9 cellular contexts compared by ENCODE assay signal in genomic region chr1:205441716-205442050, GRCh38. TPM values are rescaled to one million over a fixed set of nuclear protein-coding genes. Genes with fewer than 3 reads are reported as not detected.
A peak's percentile ranks its signal among the peaks of the same experiment; 100 is the strongest.
DNase-seq lines count a peak whose midpoint lies in the region; ATAC-seq, FAIRE-seq and TF ChIP-seq lines count a peak whose summit lies in the region.
"Had no signal": no experiment of that assay in that cellular context is flagged by ENCODE, and none has a peak within 500 bp of the region (broad histone marks: within the 10 kb centered on the region; RNA-seq: fewer than 3 reads in every experiment).

No MANE protein-coding gene starts in this region.

- ATAC-seq in HCT116 (peak; percentile 7), HG03457 (IDR thresholded peaks at IDR 0.05; ENCODE audit: unreplicated experiment) (no peak)

- H2AK5ac ChIP-seq in H1 (ENCODE audit: low read depth, low read length) (peak overlapping the region; percentile 93; the same call in 1 of the 2 replicates), neuronal stem cell (ENCODE audit: low read depth, low read length) (no peak overlapping the region)

- RAD21 ChIA-PET in HCT116 (lab: Charles Lee; ENCODE audit: low non-redundant PET in 1 of 2, low total read pairs in 2 of 2, uncharacterized antibody in 2 of 2, unreplicated experiment in 2 of 2) = interaction anchor here (0.8 to 2.8 kb wide), 4 partner anchors 8 to 44 kb away, joined by 3 to 17 read pairs (median 7); no protein-coding TSS in a partner anchor

- no TSS peak for BruUV-seq in HCT116 (replicated peaks; lab: Mats Ljungman, UMichigan)

- 0 out of 2 replicates have a peak, but pooled peaks cover 2% of the 10 kb centered on the region for H3K23me2 ChIP-seq in H1 (ENCODE audit: low read depth, low read length)

- H2BK20ac ChIP-seq in H1 (ENCODE audit: low read length) = 0 out of 2 replicates have a peak overlapping the region, but pooled peaks have one; percentile 93

- peak overlapping the region; percentile 80 for H3K27ac ChIP-seq in HCT116 (ENCODE audit: low read depth, low read length)
- H3K27ac ChIP-seq in Peyer's patch = peak overlapping the region; percentile 60 to 73 (median 68)
- no peak overlapping the region for H3K27ac ChIP-seq in H1 (ENCODE audit: low read depth, low read length)
- peak overlapping the region; percentile 73 for H3K27ac ChIP-seq in neuronal stem cell (replicated peaks; ENCODE audit: low read length)

- intact Hi-C loops in HCT116 (cut with micrococcal nuclease) = loop anchor here (5.0 kb wide), 1 partner anchor 46 kb away; no protein-coding TSS in a partner anchor

- H3K4ac ChIP-seq in H1 (replicated peaks; ENCODE audit: insufficient read length, low read depth, low read length) (no peak overlapping the region), neuronal stem cell (ENCODE audit: low read length) (no peak overlapping the region)

- no peak for TF ChIP-seq POLR2A in HCT116 (IDR thresholded peaks at IDR 0.05; ENCODE audit: borderline replicate concordance, extremely low read depth, insufficient read depth, insufficient read length)
- TF ChIP-seq POLR2A in Peyer's patch (IDR thresholded peaks at IDR 0.05) = no peak
- no peak for TF ChIP-seq POLR2A in H1 (IDR thresholded peaks at IDR 0.05; ENCODE audit: control extremely low read depth in 1 of 2, low read depth in 2 of 2, low read length in 2 of 2)

- no peak overlapping the region for H4K8ac ChIP-seq in H1 (ENCODE audit: extremely low read depth, insufficient read depth, low read length)
- H4K8ac ChIP-seq in neuronal stem cell (ENCODE audit: low read depth, low read length) = no peak overlapping the region

- peak overlapping the region; percentile 3 for H4K91ac ChIP-seq in H1 (replicated peaks; ENCODE audit: insufficient read length, low read length)
- H4K91ac ChIP-seq in neuronal stem cell (ENCODE audit: low read depth, low read length, poor library complexity) = no peak overlapping the region

- peaks cover 56 to 86% of the 10 kb centered on the region in 2 experiments for H3K4me1 ChIP-seq in HCT116 (ENCODE audit: control insufficient read depth in 1 of 2, insufficient read depth in 2 of 2, low read length in 2 of 2)
- peaks cover 0 to 41% (median 21%) of the 10 kb centered on the region in 4 donors for H3K4me1 ChIP-seq in Peyer's patch
- H3K4me1 ChIP-seq in H1 (replicated peaks in 1 of 4; ENCODE audit: control insufficient read depth in 3 of 4, insufficient read depth in 4 of 4, low read length in 3 of 4) = peaks cover 49 to 75% (median 63%) of the 10 kb centered on the region in 4 experiments
- peaks cover 42 to 69% of the 10 kb centered on the region in 2 donors for H3K4me1 ChIP-seq in neuronal stem cell (ENCODE audit: control insufficient read depth in 2 of 2, insufficient read depth in 1 of 2, low read depth in 1 of 2, low read length in 2 of 2)

- POLR2A ChIA-PET in HCT116 (lab: Charles Lee) (interaction anchor here (1.2 to 3.1 kb wide), 5 partner anchors 9 to 44 kb away, joined by 4 to 18 read pairs (median 8); no protein-coding TSS in a partner anchor), H1 (lab: Charles Lee; ENCODE audit: partially characterized antibody) (interaction anchor here (0.7 to 13.3 kb wide), 7 partner anchors 9 to 43 kb away, joined by 3 to 220 read pairs (median 4); partner anchors contain the start of gene BLACAT1)

- H3K4me3 ChIP-seq in HCT116 (replicated peaks in 1 of 2; ENCODE audit: low read depth in 1 of 2, low read length in 2 of 2) (peak overlapping the region; percentile 2 to 21; a peak in 3 of 4 replicates), Peyer's patch (no peak overlapping the region), H1 (ENCODE audit: extremely low read depth in 1 of 4, insufficient read depth in 2 of 4, low read depth in 3 of 4, low read length in 4 of 4) (no peak overlapping the region; a peak in 1 of 8 replicates), neuronal stem cell (ENCODE audit: low read length in 2 of 2) (no peak overlapping the region)
- H3K4me3 ChIP-seq: gastrocnemius medialis had no signal

- no peak for TF ChIP-seq EP300 in H1 (IDR thresholded peaks at IDR 0.05; ENCODE audit: borderline replicate concordance in 1 of 2, low read depth in 2 of 2, low read length in 2 of 2)

- peaks cover 2% of the 10 kb centered on the region; the same call in 1 of the 2 replicates for H3K79me1 ChIP-seq in H1 (ENCODE audit: low read depth, low read length)
- peaks cover 8% of the 10 kb centered on the region for H3K79me1 ChIP-seq in neuronal stem cell (ENCODE audit: low read depth, low read length)

- H3K23ac ChIP-seq in H1 (ENCODE audit: insufficient read length) (no peak overlapping the region), neuronal stem cell (ENCODE audit: low read depth, low read length, poor library complexity) (no peak overlapping the region)

- DNase-seq in HCT116 (ENCODE audit: low read depth, low spot score) = no peak
- DNase-seq in Peyer's patch = peak in 1 of 3 donors; percentile 47
- DNase-seq in H1 (ENCODE audit: low read depth in 1 of 2, low spot score in 2 of 2) = no peak
- DNase-seq in neuronal stem cell (ENCODE audit: low spot score) = no peak
- no peak for DNase-seq in NCI-H774 (lab: John Stamatoyannopoulos, UW)
- DNase-seq in DMS53 (lab: John Stamatoyannopoulos, UW) = no peak

- peak overlapping the region; percentile 72 for H3K4me2 ChIP-seq in HCT116 (ENCODE audit: low read length)
- H3K4me2 ChIP-seq in H1 (ENCODE audit: insufficient read depth in 1 of 2, low read depth in 2 of 2, low read length in 2 of 2) = peak overlapping the region; percentile 25 to 36; a peak in 2 of 4 replicates
- no peak overlapping the region for H3K4me2 ChIP-seq in neuronal stem cell (ENCODE audit: insufficient read depth, low read length, poor library complexity, severe bottlenecking)

- no peaks in the 10 kb centered on the region for H3K9me2 ChIP-seq in HCT116 (ENCODE audit: insufficient read depth)

- H4K5ac ChIP-seq in H1 (ENCODE audit: insufficient read length, low read depth, low read length) = no peak overlapping the region

- H3K27me3 ChIP-seq in HCT116 (ENCODE audit: insufficient read depth, low read length) (no peaks in the 10 kb centered on the region), Peyer's patch (no peaks in the 10 kb centered on the region), H1 (replicated peaks in 1 of 4; ENCODE audit: control insufficient read depth in 3 of 4, extremely low read depth in 1 of 4, insufficient read depth in 3 of 4, low read length in 3 of 4) (peaks cover 0 to 5% (median 2%) of the 10 kb centered on the region in 4 experiments; a peak in 1 of 7 replicates), neuronal stem cell (ENCODE audit: control insufficient read depth in 3 of 3, insufficient read depth in 3 of 3, low read depth in 1 of 3, low read length in 3 of 3) (peaks cover 0 to 70% (median 0%) of the 10 kb centered on the region in 3 experiments)
- H3K27me3 ChIP-seq: gastrocnemius medialis had no signal

- H3K18ac ChIP-seq in H1 (ENCODE audit: extremely low read depth, low read length) = peak overlapping the region; percentile 79
- H3K18ac ChIP-seq in neuronal stem cell (ENCODE audit: low read length) = peak overlapping the region; percentile 32

- no peak for TF ChIP-seq CTCF in HCT116 (IDR thresholded peaks at IDR 0.05 in 2 of 3, conservative IDR thresholded peaks at IDR 0.05 in 1 of 3; ENCODE audit: borderline replicate concordance in 1 of 3, insufficient read depth in 1 of 3, low read depth in 2 of 3, low read length in 2 of 3)
- no peak for TF ChIP-seq CTCF in Peyer's patch (IDR thresholded peaks at IDR 0.05)
- no peak for TF ChIP-seq CTCF in H1 (IDR thresholded peaks at IDR 0.05; ENCODE audit: control extremely low read depth in 1 of 3, insufficient read depth in 1 of 3, low read depth in 1 of 3, low read length in 3 of 3)

- H2BK15ac ChIP-seq in H1 (ENCODE audit: low read length) (peak overlapping the region; percentile 95), neuronal stem cell (ENCODE audit: low read length) (no peak overlapping the region)

- peaks cover 6% of the 10 kb centered on the region; the same call in 1 of the 2 replicates for H3K79me2 ChIP-seq in HCT116 (ENCODE audit: insufficient read depth, low read length)
- no peaks in the 10 kb centered on the region for H3K79me2 ChIP-seq in H1 (ENCODE audit: control insufficient read depth in 1 of 2, insufficient read depth in 2 of 2, low read length in 2 of 2)

- CTCF ChIA-PET in HCT116 (lab: Charles Lee) (interaction anchor here (0.5 to 3.2 kb wide), 10 partner anchors 8 to 106 kb away, joined by 3 to 37 read pairs (median 6); no protein-coding TSS in a partner anchor), H1 (lab: Charles Lee; ENCODE audit: partially characterized antibody) (interaction anchor here (0.8 to 30.2 kb wide), 11 partner anchors 12 to 217 kb away, joined by 3 to 767 read pairs (median 7); partner anchors contain the start of genes BLACAT1 and LEMD1)

- H4K20me1 ChIP-seq in HCT116 (ENCODE audit: insufficient read depth) (no peaks in the 10 kb centered on the region), H1 (replicated peaks in 1 of 2; ENCODE audit: control insufficient read depth in 1 of 2, insufficient read depth in 2 of 2, low read length in 2 of 2) (peaks cover 0 to 2% of the 10 kb centered on the region in 2 experiments)

- H3K14ac ChIP-seq in H1 (ENCODE audit: insufficient read length) (no peak overlapping the region), neuronal stem cell (ENCODE audit: low read length) (no peak overlapping the region)

- H2BK12ac ChIP-seq in H1 (ENCODE audit: low read depth, low read length) (peak overlapping the region; percentile 93; the same call in 1 of the 2 replicates), neuronal stem cell (ENCODE audit: low read length) (no peak overlapping the region)

- no peaks in the 10 kb centered on the region for H3K36me3 ChIP-seq in HCT116 (ENCODE audit: control insufficient read depth in 1 of 2, insufficient read depth in 2 of 2, low read length in 2 of 2)
- no peaks in the 10 kb centered on the region for H3K36me3 ChIP-seq in Peyer's patch
- peaks cover 0 to 3% (median 0%) of the 10 kb centered on the region in 4 experiments; a peak in 2 of 8 replicates for H3K36me3 ChIP-seq in H1 (ENCODE audit: control insufficient read depth in 2 of 4, insufficient read depth in 4 of 4, low read length in 3 of 4)
- H3K36me3 ChIP-seq in neuronal stem cell (replicated peaks in 1 of 2; ENCODE audit: control insufficient read depth in 2 of 2, insufficient read depth in 2 of 2, low read length in 2 of 2) = peaks cover 0 to 21% of the 10 kb centered on the region in 2 donors
- H3K36me3 ChIP-seq: gastrocnemius medialis had no signal

- no peak overlapping the region for H3K56ac ChIP-seq in H1 (replicated peaks; ENCODE audit: insufficient read length, low read depth, low read length)

- H3K9me3 ChIP-seq in HCT116 (ENCODE audit: control insufficient read depth in 1 of 2, insufficient read depth in 1 of 2, low read depth in 1 of 2, low read length in 2 of 2) (no peaks in the 10 kb centered on the region), Peyer's patch (no peaks in the 10 kb centered on the region), H1 (ENCODE audit: insufficient read depth in 2 of 2, low read depth in 1 of 2, low read length in 1 of 2) (no peaks in the 10 kb centered on the region), neuronal stem cell (replicated peaks in 1 of 2; ENCODE audit: control insufficient read depth in 2 of 2, insufficient read depth in 1 of 2, low read depth in 1 of 2, low read length in 2 of 2) (no peaks in the 10 kb centered on the region)
- H3K9me3 ChIP-seq: gastrocnemius medialis had no signal

- H2BK120ac ChIP-seq in H1 (replicated peaks; ENCODE audit: low read depth, low read length) (no peak overlapping the region), neuronal stem cell (ENCODE audit: low read depth, low read length) (no peak overlapping the region)

- WGBS in H1 (ENCODE audit: extremely low coverage in 1 of 2, insufficient coverage in 1 of 2, insufficient read length in 1 of 2, insufficient replicate concordance in 2 of 2, low coverage in 1 of 2, low lambda C conversion rate in 2 of 2, missing lambda C conversion rate in 1 of 2), 2 experiments = 54% methylated on average over 3 of the region's 3 CpGs; no CpG with 5 or more reads in 1 of the 2 experiments
- no CpG with 5 or more reads among the region's 3 CpGs for WGBS in neuronal stem cell (ENCODE audit: extremely low coverage in 2 of 2, insufficient read length in 2 of 2, insufficient replicate concordance in 1 of 2), 2 donors

- peak overlapping the region; percentile 52 for H3K9ac ChIP-seq in HCT116 (ENCODE audit: low read length)
- H3K9ac ChIP-seq in H1 (replicated peaks in 1 of 4; ENCODE audit: extremely low read depth in 1 of 4, low read depth in 3 of 4, low read length in 3 of 4) = no peak overlapping the region
- H3K9ac ChIP-seq in neuronal stem cell (ENCODE audit: low read depth, low read length, poor library complexity) = no peak overlapping the region

- H2AFZ ChIP-seq in HCT116 (ENCODE audit: low read depth, low read length, poor library complexity, severe bottlenecking) = no peak overlapping the region
- no peak overlapping the region for H2AFZ ChIP-seq in H1 (ENCODE audit: low read length)
- H2AFZ ChIP-seq in neuronal stem cell (ENCODE audit: low read length) = no peak overlapping the region

- H2BK5ac ChIP-seq in H1 (ENCODE audit: low read depth, low read length) (peak overlapping the region; percentile 73; the same call in 1 of the 2 replicates), neuronal stem cell (ENCODE audit: low read length) (no peak overlapping the region)

- TF ChIP-seq RAD21 in HCT116 (IDR thresholded peaks at IDR 0.05; ENCODE audit: low read depth) (no peak), H1 (IDR thresholded peaks at IDR 0.05 in 1 of 2, conservative IDR thresholded peaks at IDR 0.05 in 1 of 2; ENCODE audit: low read depth in 2 of 2, low read length in 2 of 2) (no peak)

- no peak for FAIRE-seq in H1 (lab: Jason Lieb, UNC)

RNA-seq across cellular contexts. Expression of gene BLACAT1, which starts 14.2 kb away (rescaled TPM):
- total RNA-seq in HCT116 (2021; ENCODE audit: unreplicated experiment) (3.9 TPM), Peyer's patch (1 to 10 TPM in 2 of 4 donors, under 1 TPM in 1, not detected in 1; 0.53 to 3.6 (median 1.5) TPM)
- 3.2 and 4.4 TPM in 2 replicates for polyA plus RNA-seq in HCT116 (2012)
- total RNA-seq in H1 (2021; fragmentation: NEBNext Ultra II Directional; extraction: Animal tissue kit (Norgen Biotek cat#: 25700)) = 3.5 and 3.8 TPM in 2 replicates
- polyA plus RNA-seq in H1 (2011; rRNA removed) = 6.3 and 10.5 TPM in 2 replicates
- polyA plus RNA-seq in H1 (2011; cell fraction: cytosol; rRNA removed) = 7.2 TPM
- 18.7 TPM for polyA plus RNA-seq in H1 (2011; cell fraction: nucleus; rRNA removed)
- polyA plus RNA-seq in H1 (2012, experiment 1 of 2) = 6.7 to 8.3 TPM (median 7.4 TPM) in 4 replicates
- polyA plus RNA-seq in H1 (2012, experiment 2 of 2) = 5.7 TPM
- 3.9 TPM for polyA plus RNA-seq in H1 (2013, experiment 1 of 2)
- polyA plus RNA-seq in H1 (2013, experiment 2 of 2) = 3.9 TPM
- polyA minus RNA-seq in H1 (2011; rRNA and poly(A)+ RNA removed) = 13.1 and 19.7 TPM in 2 replicates
- polyA minus RNA-seq in H1 (2011; cell fraction: cytosol; rRNA and poly(A)+ RNA removed) = 4.6 TPM
- 11.3 TPM for polyA minus RNA-seq in H1 (2011; cell fraction: nucleus; rRNA and poly(A)+ RNA removed)
- polyA plus RNA-seq in neuronal stem cell (2013, experiment 1 of 2) = 75.0 TPM
- polyA plus RNA-seq in neuronal stem cell (2013, experiment 2 of 2) = 75.3 TPM
- total RNA-seq: gastrocnemius medialis, subcutaneous adipose tissue had no signal

RNA-seq across cellular contexts. Expression of gene LEMD1, which starts 19.8 kb away (rescaled TPM):
- total RNA-seq in HCT116 (2021; ENCODE audit: unreplicated experiment) (11.9 TPM), Peyer's patch (1 to 10 TPM in 2 of 4 donors, not detected in 2; 2.4 to 3.7 TPM)
- 14.9 and 21.8 TPM in 2 replicates for polyA plus RNA-seq in HCT116 (2012)
- 9.7 and 10.5 TPM in 2 replicates for total RNA-seq in H1 (2021; fragmentation: NEBNext Ultra II Directional; extraction: Animal tissue kit (Norgen Biotek cat#: 25700))
- 10.0 and 10.8 TPM in 2 replicates for polyA plus RNA-seq in H1 (2011; rRNA removed)
- 10.9 TPM for polyA plus RNA-seq in H1 (2011; cell fraction: cytosol; rRNA removed)
- polyA plus RNA-seq in H1 (2011; cell fraction: nucleus; rRNA removed) = 23.6 TPM
- polyA plus RNA-seq in H1 (2012, experiment 1 of 2) = 10.3 to 15.4 TPM (median 12.6 TPM) in 4 replicates
- polyA plus RNA-seq in H1 (2012, experiment 2 of 2) = 7.8 TPM
- 6.0 TPM for polyA plus RNA-seq in H1 (2013, experiment 1 of 2)
- 5.7 TPM for polyA plus RNA-seq in H1 (2013, experiment 2 of 2)
- polyA minus RNA-seq in H1 (2011; rRNA and poly(A)+ RNA removed) = 14.7 and 17.6 TPM in 2 replicates
- 13.7 TPM for polyA minus RNA-seq in H1 (2011; cell fraction: cytosol; rRNA and poly(A)+ RNA removed)
- polyA minus RNA-seq in H1 (2011; cell fraction: nucleus; rRNA and poly(A)+ RNA removed) = 13.6 TPM
- polyA plus RNA-seq in neuronal stem cell (2013, experiment 1 of 2) = 108 TPM
- 112 TPM for polyA plus RNA-seq in neuronal stem cell (2013, experiment 2 of 2)
- total RNA-seq: gastrocnemius medialis, subcutaneous adipose tissue had no signal

Comparison
In these comparisons a context has a peak if more than half of its experiments do, and no peak if none do; other contexts are left out.
1. H3K4me3 ChIP-seq: peak in HCT116 (2 of 2); none in Peyer's patch (0 of 4), H1 (0 of 4) and neuronal stem cell (0 of 2).